ENCODE assay signal across 1 cellular context in genomic region chr11:64225608-64226506, GRCh38.
TF ChIP-seq lines count a peak whose summit lies in the region.

NUDT22 (plus strand) TSS chr11:64226274; CDS start chr11:64226653, 379 bp downstream.
A gene with protein sequence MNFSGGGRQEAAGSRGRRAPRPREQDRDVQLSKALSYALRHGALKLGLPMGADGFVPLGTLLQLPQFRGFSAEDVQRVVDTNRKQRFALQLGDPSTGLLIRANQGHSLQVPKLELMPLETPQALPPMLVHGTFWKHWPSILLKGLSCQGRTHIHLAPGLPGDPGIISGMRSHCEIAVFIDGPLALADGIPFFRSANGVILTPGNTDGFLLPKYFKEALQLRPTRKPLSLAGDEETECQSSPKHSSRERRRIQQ (minus strand): TSS chr11:64226186. CDS start chr11:64225860, 326 bp downstream.

TF ChIP-seq in HepG2, 621 proteins besides CTCF, POLR2A, EP300 and RAD21 (continued from another document and continues in another):
- TF ChIP-seq DMTF1 (CRISPR knock-in tag; IDR thresholded peaks at IDR 0.05), result no peak
- no peak for TF ChIP-seq GABPA (IDR thresholded peaks at IDR 0.05; ENCODE audit: low read depth, low read length)
- peak; percentile 90 for TF ChIP-seq GABPA (CRISPR knock-in tag; IDR thresholded peaks at IDR 0.05; ENCODE audit: low read depth)
- TF ChIP-seq PCBP1 (IDR thresholded peaks at IDR 0.05; ENCODE audit: borderline replicate concordance, low read depth, low read length), result 0 out of 2 replicates have a peak, but pooled peaks have one; percentile 25
- TF ChIP-seq POLR2AphosphoS5 (IDR thresholded peaks at IDR 0.05; ENCODE audit: low read depth, low read length), result peak; percentile 82
- TF ChIP-seq ZNF205 (CRISPR knock-in tag; IDR thresholded peaks at IDR 0.05), result 0 out of 2 replicates have a peak, but pooled peaks have one; percentile 52
- peak; percentile 96 for TF ChIP-seq GABPB1 (CRISPR knock-in tag; IDR thresholded peaks at IDR 0.05)
- TF ChIP-seq HHEX (CRISPR knock-in tag; IDR thresholded peaks at IDR 0.05), result no peak
- TF ChIP-seq ZFP1 (CRISPR knock-in tag; IDR thresholded peaks at IDR 0.05), result no peak
- TF ChIP-seq ZNF850 (CRISPR knock-in tag; conservative IDR thresholded peaks at IDR 0.05), result peak; percentile 95; the same call in 1 of the 2 replicates
- peak; percentile 31; the same call in 1 of the 2 replicates for TF ChIP-seq MYPOP (CRISPR knock-in tag; IDR thresholded peaks at IDR 0.05)
- TF ChIP-seq TOE1 (CRISPR knock-in tag; IDR thresholded peaks at IDR 0.05), result no peak
- no peak for TF ChIP-seq CBX5 (CRISPR knock-in tag; IDR thresholded peaks at IDR 0.05; ENCODE audit: borderline replicate concordance)
- no peak for TF ChIP-seq FOXM1 (CRISPR knock-in tag; IDR thresholded peaks at IDR 0.05)
- no peak for TF ChIP-seq ZNF12 (CRISPR knock-in tag; IDR thresholded peaks at IDR 0.05)
- TF ChIP-seq, protein P1, sequence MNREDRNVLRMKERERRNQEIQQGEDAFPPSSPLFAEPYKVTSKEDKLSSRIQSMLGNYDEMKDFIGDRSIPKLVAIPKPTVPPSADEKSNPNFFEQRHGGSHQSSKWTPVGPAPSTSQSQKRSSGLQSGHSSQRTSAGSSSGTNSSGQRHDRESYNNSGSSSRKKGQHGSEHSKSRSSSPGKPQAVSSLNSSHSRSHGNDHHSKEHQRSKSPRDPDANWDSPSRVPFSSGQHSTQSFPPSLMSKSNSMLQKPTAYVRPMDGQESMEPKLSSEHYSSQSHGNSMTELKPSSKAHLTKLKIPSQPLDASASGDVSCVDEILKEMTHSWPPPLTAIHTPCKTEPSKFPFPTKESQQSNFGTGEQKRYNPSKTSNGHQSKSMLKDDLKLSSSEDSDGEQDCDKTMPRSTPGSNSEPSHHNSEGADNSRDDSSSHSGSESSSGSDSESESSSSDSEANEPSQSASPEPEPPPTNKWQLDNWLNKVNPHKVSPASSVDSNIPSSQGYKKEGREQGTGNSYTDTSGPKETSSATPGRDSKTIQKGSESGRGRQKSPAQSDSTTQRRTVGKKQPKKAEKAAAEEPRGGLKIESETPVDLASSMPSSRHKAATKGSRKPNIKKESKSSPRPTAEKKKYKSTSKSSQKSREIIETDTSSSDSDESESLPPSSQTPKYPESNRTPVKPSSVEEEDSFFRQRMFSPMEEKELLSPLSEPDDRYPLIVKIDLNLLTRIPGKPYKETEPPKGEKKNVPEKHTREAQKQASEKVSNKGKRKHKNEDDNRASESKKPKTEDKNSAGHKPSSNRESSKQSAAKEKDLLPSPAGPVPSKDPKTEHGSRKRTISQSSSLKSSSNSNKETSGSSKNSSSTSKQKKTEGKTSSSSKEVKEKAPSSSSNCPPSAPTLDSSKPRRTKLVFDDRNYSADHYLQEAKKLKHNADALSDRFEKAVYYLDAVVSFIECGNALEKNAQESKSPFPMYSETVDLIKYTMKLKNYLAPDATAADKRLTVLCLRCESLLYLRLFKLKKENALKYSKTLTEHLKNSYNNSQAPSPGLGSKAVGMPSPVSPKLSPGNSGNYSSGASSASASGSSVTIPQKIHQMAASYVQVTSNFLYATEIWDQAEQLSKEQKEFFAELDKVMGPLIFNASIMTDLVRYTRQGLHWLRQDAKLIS (CRISPR knock-in tag; IDR thresholded peaks at IDR 0.05), result no peak
- peak; percentile 48 for TF ChIP-seq TEAD3 (CRISPR knock-in tag; optimal IDR thresholded peaks at IDR 0.05; ENCODE audit: borderline replicate concordance)
- no peak for TF ChIP-seq AHR (CRISPR knock-in tag; IDR thresholded peaks at IDR 0.05)
- no peak for TF ChIP-seq KLF11 (CRISPR knock-in tag; IDR thresholded peaks at IDR 0.05)
- 0 out of 2 replicates have a peak, but pooled peaks have one; percentile 46 for TF ChIP-seq RELA (CRISPR knock-in tag; IDR thresholded peaks at IDR 0.05)
- TF ChIP-seq, protein P2, sequence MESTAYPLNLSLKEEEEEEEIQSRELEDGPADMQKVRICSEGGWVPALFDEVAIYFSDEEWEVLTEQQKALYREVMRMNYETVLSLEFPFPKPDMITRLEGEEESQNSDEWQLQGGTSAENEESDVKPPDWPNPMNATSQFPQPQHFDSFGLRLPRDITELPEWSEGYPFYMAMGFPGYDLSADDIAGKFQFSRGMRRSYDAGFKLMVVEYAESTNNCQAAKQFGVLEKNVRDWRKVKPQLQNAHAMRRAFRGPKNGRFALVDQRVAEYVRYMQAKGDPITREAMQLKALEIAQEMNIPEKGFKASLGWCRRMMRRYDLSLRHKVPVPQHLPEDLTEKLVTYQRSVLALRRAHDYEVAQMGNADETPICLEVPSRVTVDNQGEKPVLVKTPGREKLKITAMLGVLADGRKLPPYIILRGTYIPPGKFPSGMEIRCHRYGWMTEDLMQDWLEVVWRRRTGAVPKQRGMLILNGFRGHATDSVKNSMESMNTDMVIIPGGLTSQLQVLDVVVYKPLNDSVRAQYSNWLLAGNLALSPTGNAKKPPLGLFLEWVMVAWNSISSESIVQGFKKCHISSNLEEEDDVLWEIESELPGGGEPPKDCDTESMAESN (CRISPR knock-in tag; conservative IDR thresholded peaks at IDR 0.05), result peak; percentile 53; the same call in 1 of the 2 replicates
- TF ChIP-seq TBL1XR1 (IDR thresholded peaks at IDR 0.05; ENCODE audit: borderline replicate concordance, low read length, partially characterized antibody), result no peak
- TF ChIP-seq SALL1 (CRISPR knock-in tag; IDR thresholded peaks at IDR 0.05), result peak; percentile 71; the same call in 1 of the 2 replicates
- TF ChIP-seq, protein P3, sequence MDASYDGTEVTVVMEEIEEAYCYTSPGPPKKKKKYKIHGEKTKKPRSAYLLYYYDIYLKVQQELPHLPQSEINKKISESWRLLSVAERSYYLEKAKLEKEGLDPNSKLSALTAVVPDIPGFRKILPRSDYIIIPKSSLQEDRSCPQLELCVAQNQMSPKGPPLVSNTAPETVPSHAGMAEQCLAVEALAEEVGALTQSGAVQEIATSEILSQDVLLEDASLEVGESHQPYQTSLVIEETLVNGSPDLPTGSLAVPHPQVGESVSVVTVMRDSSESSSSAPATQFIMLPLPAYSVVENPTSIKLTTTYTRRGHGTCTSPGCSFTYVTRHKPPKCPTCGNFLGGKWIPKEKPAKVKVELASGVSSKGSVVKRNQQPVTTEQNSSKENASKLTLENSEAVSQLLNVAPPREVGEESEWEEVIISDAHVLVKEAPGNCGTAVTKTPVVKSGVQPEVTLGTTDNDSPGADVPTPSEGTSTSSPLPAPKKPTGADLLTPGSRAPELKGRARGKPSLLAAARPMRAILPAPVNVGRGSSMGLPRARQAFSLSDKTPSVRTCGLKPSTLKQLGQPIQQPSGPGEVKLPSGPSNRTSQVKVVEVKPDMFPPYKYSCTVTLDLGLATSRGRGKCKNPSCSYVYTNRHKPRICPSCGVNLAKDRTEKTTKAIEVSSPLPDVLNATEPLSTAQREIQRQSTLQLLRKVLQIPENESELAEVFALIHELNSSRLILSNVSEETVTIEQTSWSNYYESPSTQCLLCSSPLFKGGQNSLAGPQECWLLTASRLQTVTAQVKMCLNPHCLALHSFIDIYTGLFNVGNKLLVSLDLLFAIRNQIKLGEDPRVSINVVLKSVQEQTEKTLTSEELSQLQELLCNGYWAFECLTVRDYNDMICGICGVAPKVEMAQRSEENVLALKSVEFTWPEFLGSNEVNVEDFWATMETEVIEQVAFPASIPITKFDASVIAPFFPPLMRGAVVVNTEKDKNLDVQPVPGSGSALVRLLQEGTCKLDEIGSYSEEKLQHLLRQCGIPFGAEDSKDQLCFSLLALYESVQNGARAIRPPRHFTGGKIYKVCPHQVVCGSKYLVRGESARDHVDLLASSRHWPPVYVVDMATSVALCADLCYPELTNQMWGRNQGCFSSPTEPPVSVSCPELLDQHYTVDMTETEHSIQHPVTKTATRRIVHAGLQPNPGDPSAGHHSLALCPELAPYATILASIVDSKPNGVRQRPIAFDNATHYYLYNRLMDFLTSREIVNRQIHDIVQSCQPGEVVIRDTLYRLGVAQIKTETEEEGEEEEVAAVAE (CRISPR knock-in tag; IDR thresholded peaks at IDR 0.05; ENCODE audit: borderline replicate concordance), result no peak
- no peak for TF ChIP-seq BCL3 (CRISPR knock-in tag; IDR thresholded peaks at IDR 0.05)
- TF ChIP-seq REPIN1 (CRISPR knock-in tag; IDR thresholded peaks at IDR 0.05; ENCODE audit: borderline replicate concordance, low read depth), result peak; percentile 57; the same call in 1 of the 2 replicates
- 0 out of 2 replicates have a peak, but pooled peaks have one; percentile 50 for TF ChIP-seq SATB2 (CRISPR knock-in tag; IDR thresholded peaks at IDR 0.05)
- TF ChIP-seq, protein P4, sequence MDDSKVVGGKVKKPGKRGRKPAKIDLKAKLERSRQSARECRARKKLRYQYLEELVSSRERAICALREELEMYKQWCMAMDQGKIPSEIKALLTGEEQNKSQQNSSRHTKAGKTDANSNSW (CRISPR knock-in tag; IDR thresholded peaks at IDR 0.05; ENCODE audit: borderline replicate concordance), result no peak
- no peak; the same call in 1 of the 2 replicates for TF ChIP-seq KLF12 (CRISPR knock-in tag; IDR thresholded peaks at IDR 0.05; ENCODE audit: borderline replicate concordance)
- TF ChIP-seq, protein P5, sequence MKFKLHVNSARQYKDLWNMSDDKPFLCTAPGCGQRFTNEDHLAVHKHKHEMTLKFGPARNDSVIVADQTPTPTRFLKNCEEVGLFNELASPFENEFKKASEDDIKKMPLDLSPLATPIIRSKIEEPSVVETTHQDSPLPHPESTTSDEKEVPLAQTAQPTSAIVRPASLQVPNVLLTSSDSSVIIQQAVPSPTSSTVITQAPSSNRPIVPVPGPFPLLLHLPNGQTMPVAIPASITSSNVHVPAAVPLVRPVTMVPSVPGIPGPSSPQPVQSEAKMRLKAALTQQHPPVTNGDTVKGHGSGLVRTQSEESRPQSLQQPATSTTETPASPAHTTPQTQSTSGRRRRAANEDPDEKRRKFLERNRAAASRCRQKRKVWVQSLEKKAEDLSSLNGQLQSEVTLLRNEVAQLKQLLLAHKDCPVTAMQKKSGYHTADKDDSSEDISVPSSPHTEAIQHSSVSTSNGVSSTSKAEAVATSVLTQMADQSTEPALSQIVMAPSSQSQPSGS (CRISPR knock-in tag; IDR thresholded peaks at IDR 0.05), result peak; percentile 61; the same call in 1 of the 2 replicates
- TF ChIP-seq GATAD1 (CRISPR knock-in tag; IDR thresholded peaks at IDR 0.05), result peak; percentile 82
- TF ChIP-seq, protein P6, sequence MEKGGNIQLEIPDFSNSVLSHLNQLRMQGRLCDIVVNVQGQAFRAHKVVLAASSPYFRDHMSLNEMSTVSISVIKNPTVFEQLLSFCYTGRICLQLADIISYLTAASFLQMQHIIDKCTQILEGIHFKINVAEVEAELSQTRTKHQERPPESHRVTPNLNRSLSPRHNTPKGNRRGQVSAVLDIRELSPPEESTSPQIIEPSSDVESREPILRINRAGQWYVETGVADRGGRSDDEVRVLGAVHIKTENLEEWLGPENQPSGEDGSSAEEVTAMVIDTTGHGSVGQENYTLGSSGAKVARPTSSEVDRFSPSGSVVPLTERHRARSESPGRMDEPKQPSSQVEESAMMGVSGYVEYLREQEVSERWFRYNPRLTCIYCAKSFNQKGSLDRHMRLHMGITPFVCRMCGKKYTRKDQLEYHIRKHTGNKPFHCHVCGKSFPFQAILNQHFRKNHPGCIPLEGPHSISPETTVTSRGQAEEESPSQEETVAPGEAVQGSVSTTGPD (CRISPR knock-in tag; IDR thresholded peaks at IDR 0.05), result no peak
- no peak for TF ChIP-seq FOXP1 (IDR thresholded peaks at IDR 0.05)
- TF ChIP-seq FOXP1 (CRISPR knock-in tag; IDR thresholded peaks at IDR 0.05), result no peak
- no peak for TF ChIP-seq TEAD2 (CRISPR knock-in tag; IDR thresholded peaks at IDR 0.05)
- TF ChIP-seq NFYC (CRISPR knock-in tag; IDR thresholded peaks at IDR 0.05), result peak; percentile 83
- TF ChIP-seq ERF (CRISPR knock-in tag; IDR thresholded peaks at IDR 0.05), result peak; percentile 72
- peak; percentile 19; the same call in 1 of the 2 replicates for TF ChIP-seq ZNF124 (CRISPR knock-in tag; IDR thresholded peaks at IDR 0.05)
- TF ChIP-seq SRY (CRISPR knock-in tag; IDR thresholded peaks at IDR 0.05), result no peak; the same call in 1 of the 2 replicates
- no peak for TF ChIP-seq ZNF20 (CRISPR knock-in tag; IDR thresholded peaks at IDR 0.05)
